Comparison of ENCODE assay signal across 8 cellular contexts in the genomic region with DNA sequence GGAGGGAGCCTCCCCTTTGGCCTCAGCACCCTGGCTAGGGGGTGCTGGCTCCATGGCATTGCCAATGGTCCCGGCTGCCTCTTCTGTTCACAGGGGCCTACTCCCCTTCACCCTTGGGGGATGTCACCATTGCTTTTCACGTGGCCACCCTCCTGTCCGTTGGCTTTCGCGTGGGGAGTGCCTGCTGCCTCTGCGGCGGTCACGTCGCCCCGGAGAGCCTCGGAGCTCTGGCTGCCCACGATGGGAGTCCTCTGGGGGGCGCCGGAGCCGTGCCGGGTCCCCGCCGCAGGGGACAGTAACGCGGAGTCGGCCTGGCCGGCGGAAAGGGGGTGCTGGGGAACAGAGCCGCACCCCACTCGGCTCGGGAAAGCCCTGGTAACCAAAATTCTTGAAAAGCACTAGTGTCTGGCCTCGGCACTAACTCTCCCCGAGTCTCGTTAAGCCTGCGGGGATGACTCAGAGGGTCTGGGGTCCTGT. TPM values are rescaled to one million over a fixed set of nuclear protein-coding genes. Genes with fewer than 3 reads are reported as not detected.
DNase-seq lines count a peak whose midpoint lies in the region; ATAC-seq and TF ChIP-seq lines count a peak whose summit lies in the region.

No MANE protein-coding gene starts in this region.

- no peaks in the 10 kb centered on the region for H3K27me3 Mint-ChIP-seq in activated T-helper 17 cell treated with anti-CD3 and anti-CD28 coated beads, Interleukin-2, amount 50 U/mL, for 72 hours
- no peaks in the 10 kb centered on the region for H3K27me3 Mint-ChIP-seq in osteocyte (ENCODE audit: unreplicated experiment)

- H3K27me3 ChIP-seq in H7 (ENCODE audit: control insufficient read depth, insufficient read depth, low read length), result no peaks in the 10 kb centered on the region

- DNase-seq in GM12864 (ENCODE audit: low read depth) (no peak), H7 (no peak), NCI-H1694 (lab: John Stamatoyannopoulos, UW) (peak; percentile 2), globus pallidus (ENCODE audit: low spot score) (peak; percentile 16), osteocyte (ENCODE audit: extremely low spot score, unreplicated experiment) (peak; percentile 84), T-helper 9 cell (no peak)

- peak; percentile 41 for ATAC-seq in activated T-helper 17 cell treated with anti-CD3 and anti-CD28 coated beads, Interleukin-2, amount 50 U/mL, for 72 hours (replicated peaks)
- ATAC-seq in HG02763 (IDR thresholded peaks at IDR 0.05; ENCODE audit: unreplicated experiment), result no peak

- TF ChIP-seq CTCF in GM12864 (IDR thresholded peaks at IDR 0.05; ENCODE audit: low read depth, low read length, missing control alignments) (no peak), osteocyte (IDR thresholded peaks at IDR 0.05) (peak; percentile 31)

- H3K27ac Mint-ChIP-seq in activated T-helper 17 cell treated with anti-CD3 and anti-CD28 coated beads, Interleukin-2, amount 50 U/mL, for 72 hours, result no peak overlapping the region
- no peak overlapping the region for H3K27ac Mint-ChIP-seq in osteocyte (ENCODE audit: unreplicated experiment)

- H3K36me3 Mint-ChIP-seq in activated T-helper 17 cell treated with anti-CD3 and anti-CD28 coated beads, Interleukin-2, amount 50 U/mL, for 72 hours (ENCODE audit: low read depth), result peaks cover 37% of the 10 kb centered on the region
- peaks cover 20% of the 10 kb centered on the region for H3K36me3 Mint-ChIP-seq in osteocyte (ENCODE audit: unreplicated experiment)

- H3K4me3 Mint-ChIP-seq in activated T-helper 17 cell treated with anti-CD3 and anti-CD28 coated beads, Interleukin-2, amount 50 U/mL, for 72 hours, result peak overlapping the region; percentile 78
- peak overlapping the region; percentile 76 for H3K4me3 Mint-ChIP-seq in osteocyte (ENCODE audit: unreplicated experiment)

- no peaks in the 10 kb centered on the region for H3K9me3 Mint-ChIP-seq in activated T-helper 17 cell treated with anti-CD3 and anti-CD28 coated beads, Interleukin-2, amount 50 U/mL, for 72 hours
- no peaks in the 10 kb centered on the region for H3K9me3 Mint-ChIP-seq in osteocyte (ENCODE audit: unreplicated experiment)

- peaks cover 7% of the 10 kb centered on the region for H3K36me3 ChIP-seq in H7 (replicated peaks; ENCODE audit: control insufficient read depth, insufficient read depth, low read length)

- peaks cover 5% of the 10 kb centered on the region for H3K4me1 Mint-ChIP-seq in activated T-helper 17 cell treated with anti-CD3 and anti-CD28 coated beads, Interleukin-2, amount 50 U/mL, for 72 hours
- H3K4me1 Mint-ChIP-seq in osteocyte (ENCODE audit: unreplicated experiment), result peaks cover 14% of the 10 kb centered on the region

- H3K4me3 ChIP-seq in GM12864 (ENCODE audit: low read depth, low read length), result peak overlapping the region; percentile 86
- peak overlapping the region; percentile 64 for H3K4me3 ChIP-seq in H7 (ENCODE audit: insufficient read depth, low read depth, low read length)

RNA-seq across cellular contexts. Expression of a gene that starts 0.7 kb away (rescaled TPM):
- total RNA-seq in H7 (2014; rRNA removed; shearing (Covaris generic)), result 48.1 and 60.2 TPM in 2 replicates
- total RNA-seq in activated T-helper 17 cell treated with anti-CD3 and anti-CD28 coated beads, Interleukin-2, amount 50 U/mL, for 72 hours, result 10 to 100 TPM; 28.6 to 44.7 TPM
- 33.9 and 36.8 TPM in 2 replicates for total RNA-seq in osteocyte

RNA-seq across cellular contexts. Expression of a gene that starts 25.7 kb away (rescaled TPM):
- 0.35 TPM in 1 of 2 replicates, not detected in the other for total RNA-seq in H7 (2014; rRNA removed; shearing (Covaris generic))
- not detected for total RNA-seq in activated T-helper 17 cell treated with anti-CD3 and anti-CD28 coated beads, Interleukin-2, amount 50 U/mL, for 72 hours
- not detected in 2 replicates for total RNA-seq in osteocyte

Comparison
In these comparisons a context has a peak if more than half of its experiments do, and no peak if none do; other contexts are left out.
1. DNase-seq: peak in NCI-H1694 (single experiment), globus pallidus (single experiment) and osteocyte (single experiment); none in GM12864 (single experiment), H7 (single experiment) and T-helper 9 cell (single experiment).